26 cellular contexts compared by ENCODE assay signal in the genomic region with DNA sequence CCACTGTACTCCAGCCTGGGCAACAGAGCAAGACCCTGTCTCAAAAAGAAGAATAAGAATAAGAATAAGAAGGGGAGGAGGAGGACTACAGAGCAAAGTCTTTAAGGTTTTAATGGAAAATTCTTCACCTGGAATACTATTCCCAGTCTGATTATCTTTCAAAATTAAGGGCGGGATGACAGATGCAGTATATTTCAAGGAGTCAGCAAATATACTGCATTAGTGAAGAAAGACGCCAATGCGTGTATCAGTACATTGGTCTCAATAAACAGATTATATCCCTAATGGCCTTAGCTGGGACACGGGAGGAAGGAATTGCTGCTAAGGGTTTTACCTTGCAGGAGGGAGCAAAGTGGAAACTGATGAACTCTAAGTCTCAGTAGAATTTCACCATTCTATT. TPM values are rescaled to one million over a fixed set of nuclear protein-coding genes. Genes with fewer than 3 reads are reported as not detected.
DNase-seq lines count a peak whose midpoint lies in the region; ATAC-seq, FAIRE-seq and TF ChIP-seq lines count a peak whose summit lies in the region.
"Had no signal": no experiment of that assay in that cellular context is flagged by ENCODE, and none has a peak within 500 bp of the region (broad histone marks: within the 10 kb centered on the region; RNA-seq: fewer than 3 reads in every experiment).

No MANE protein-coding gene starts in this region.

- peaks cover 10% of the 10 kb centered on the region for H3K9me3 Mint-ChIP-seq in activated naive CD4-positive, alpha-beta T cell treated with anti-CD3 and anti-CD28 coated beads for 36 hours

- H4K8ac ChIP-seq in trophoblast cell (ENCODE audit: low read depth, low read length) = no peak overlapping the region

- no peak overlapping the region for H3K18ac ChIP-seq in trophoblast cell (ENCODE audit: low read length)

- no peak overlapping the region for H3K27ac ChIP-seq in HepG2 (ENCODE audit: extremely low read length, insufficient read depth, low read length)
- H3K27ac ChIP-seq in right lobe of liver = no peak overlapping the region
- H3K27ac ChIP-seq in K562 (ENCODE audit: extremely low read depth, low read depth, low read length) = no peak overlapping the region
- H3K27ac ChIP-seq in trophoblast cell (ENCODE audit: low read depth, low read length) = no peak overlapping the region
- H3K27ac ChIP-seq: 22Rv1, BLaER1 had no signal

- CTCF ChIA-PET in HepG2 (lab: Yijun Ruan, JAX; ENCODE audit: low intra/inter-chr PET ratio, low total read pairs) = no interaction called here
- CTCF ChIA-PET in K562 (lab: Yijun Ruan, JAX; ENCODE audit: low intra/inter-chr PET ratio) = no interaction called here
- CTCF ChIA-PET in activated naive CD4-positive, alpha-beta T cell treated with anti-CD3 and anti-CD28 coated beads for 36 hours (lab: Charles Lee) = no interaction called here

- ATAC-seq in HepG2 (no peak), right lobe of liver (no peak), K562 (no peak), HG02678 (IDR thresholded peaks at IDR 0.05; ENCODE audit: unreplicated experiment) (no peak)
- ATAC-seq: GM12878 had no signal

- no peak overlapping the region for H4K12ac ChIP-seq in trophoblast cell (ENCODE audit: low read depth, low read length)

- H3K4me3 Mint-ChIP-seq in activated naive CD4-positive, alpha-beta T cell treated with anti-CD3 and anti-CD28 coated beads for 36 hours = no peak overlapping the region
- H3K4me3 Mint-ChIP-seq: CD14-positive monocyte; CD4-positive, alpha-beta memory T cell; CD4-positive, CD25-positive, alpha-beta regulatory T cell; CD8-positive, alpha-beta memory T cell had no signal

- H3K79me1 ChIP-seq in trophoblast cell (ENCODE audit: low read length) = no peaks in the 10 kb centered on the region

- H3K9me1 ChIP-seq in K562 (ENCODE audit: control insufficient read depth, insufficient read depth, low read length) = no peaks in the 10 kb centered on the region

- H2AK5ac ChIP-seq in trophoblast cell (ENCODE audit: low read length) = no peak overlapping the region

- peaks cover 0 to 5% of the 10 kb centered on the region in 2 experiments; a peak in 2 of 5 replicates for H3K27me3 ChIP-seq in HepG2 (ENCODE audit: control insufficient read depth in 1 of 2, insufficient read depth in 2 of 2, low read length in 2 of 2)
- H3K27me3 ChIP-seq in right lobe of liver = no peaks in the 10 kb centered on the region
- H3K27me3 ChIP-seq in K562 (ENCODE audit: control insufficient read depth in 2 of 2, insufficient read depth in 2 of 2, low read length in 2 of 2) = peaks cover 8 to 11% of the 10 kb centered on the region in 2 experiments; a peak in 4 of 5 replicates
- no peaks in the 10 kb centered on the region for H3K27me3 ChIP-seq in trophoblast cell (ENCODE audit: insufficient read depth, low read length)
- H3K27me3 ChIP-seq: BE2C, BLaER1 had no signal

- 13% methylated on average over 4 of the region's 4 CpGs for WGBS in HepG2 (ENCODE audit: low lambda C conversion rate)
- WGBS in right lobe of liver (ENCODE audit: insufficient coverage, low coverage, low lambda C conversion rate, missing lambda C conversion rate) = 76% methylated on average over 4 of the region's 4 CpGs
- 0% methylated on average over 4 of the region's 4 CpGs for WGBS in K562 (ENCODE audit: insufficient coverage, low coverage, missing lambda C conversion rate)
- WGBS in trophoblast cell (ENCODE audit: extremely low coverage, insufficient coverage, insufficient read length) = no CpG with 5 or more reads among the region's 4 CpGs

- H3K27me3 Mint-ChIP-seq in activated naive CD4-positive, alpha-beta T cell treated with anti-CD3 and anti-CD28 coated beads for 36 hours (ENCODE audit: low read depth) = no peaks in the 10 kb centered on the region

- no peak overlapping the region for H3K4ac ChIP-seq in trophoblast cell (ENCODE audit: low read depth, low read length)

- H3K36me3 Mint-ChIP-seq in activated naive CD4-positive, alpha-beta T cell treated with anti-CD3 and anti-CD28 coated beads for 36 hours (ENCODE audit: low read depth) = no peaks in the 10 kb centered on the region
- H3K36me3 Mint-ChIP-seq: CD14-positive monocyte; CD4-positive, CD25-positive, alpha-beta regulatory T cell; CD8-positive, alpha-beta memory T cell had no signal

- no peak for FAIRE-seq in HepG2 (lab: Jason Lieb, UNC)
- no peak for FAIRE-seq in K562 (lab: Jason Lieb, UNC)
- FAIRE-seq: GM12878, GM12892, GM18507 had no signal

- no peak overlapping the region for H3K9ac ChIP-seq in HepG2 (ENCODE audit: insufficient read depth, low read depth, low read length)
- H3K9ac ChIP-seq in K562 (ENCODE audit: insufficient read depth in 1 of 2, low read depth in 2 of 2, low read length in 2 of 2) = no peak overlapping the region
- H3K9ac ChIP-seq in trophoblast cell (ENCODE audit: low read length) = peak overlapping the region; percentile 25
- H3K9ac ChIP-seq: BLaER1 had no signal

- POLR2A ChIA-PET in HepG2 (lab: Yijun Ruan, JAX) = no interaction called here
- POLR2A ChIA-PET in K562 (lab: Yijun Ruan, JAX) = interaction anchor here (0.7 kb wide), 1 partner anchor 122 kb away, joined by 3 read pairs; a partner anchor contains a TSS

- no peak overlapping the region for H3K14ac ChIP-seq in trophoblast cell (ENCODE audit: low read length)

- in situ Hi-C loops in HepG2 (cut with HindIII; ENCODE audit: extremely low pct_ligation_motif_present, low pct_unique_long_range_greater_than_20kb) (no loop called here), K562 (cut with MboI) (no loop called here)

- no peak overlapping the region for H2BK12ac ChIP-seq in trophoblast cell (ENCODE audit: low read length)

- H4K91ac ChIP-seq in trophoblast cell (ENCODE audit: low read depth, low read length) = no peak overlapping the region

- TF ChIP-seq RAD21 in HepG2 (CRISPR knock-in tag; IDR thresholded peaks at IDR 0.05) (no peak), K562 (CRISPR knock-in tag; conservative IDR thresholded peaks at IDR 0.05 in 1 of 2, IDR thresholded peaks at IDR 0.05 in 1 of 2) (no peak)

- H3K27ac Mint-ChIP-seq in activated naive CD4-positive, alpha-beta T cell treated with anti-CD3 and anti-CD28 coated beads for 36 hours = no peak overlapping the region
- H3K27ac Mint-ChIP-seq: CD14-positive monocyte; CD4-positive, alpha-beta memory T cell; CD4-positive, CD25-positive, alpha-beta regulatory T cell; CD8-positive, alpha-beta memory T cell had no signal

- TF ChIP-seq EP300 in HepG2 (IDR thresholded peaks at IDR 0.05; ENCODE audit: low read depth in 2 of 2, low read length in 2 of 2) (no peak), HepG2 (CRISPR knock-in tag; IDR thresholded peaks at IDR 0.05; ENCODE audit: borderline replicate concordance) (no peak), K562 (IDR thresholded peaks at IDR 0.05; ENCODE audit: low read length) (no peak)

- no peak for TF ChIP-seq CTCF in HepG2 (CRISPR knock-in tag; IDR thresholded peaks at IDR 0.05)
- no peak for TF ChIP-seq CTCF in right lobe of liver (IDR thresholded peaks at IDR 0.05)
- TF ChIP-seq CTCF in K562 (IDR thresholded peaks at IDR 0.05 in 2 of 3, conservative IDR thresholded peaks at IDR 0.05 in 1 of 3; ENCODE audit: insufficient read depth in 2 of 3, low read depth in 1 of 3, low read length in 3 of 3) = no peak

- H3K36me3 ChIP-seq in HepG2 (replicated peaks in 1 of 2; ENCODE audit: control insufficient read depth in 1 of 2, insufficient read depth in 2 of 2, low read length in 2 of 2) (no peaks in the 10 kb centered on the region), right lobe of liver (no peaks in the 10 kb centered on the region), K562 (ENCODE audit: control insufficient read depth, insufficient read depth, low read length) (no peaks in the 10 kb centered on the region), trophoblast cell (ENCODE audit: control insufficient read depth in 1 of 2, insufficient read depth in 2 of 2, low read length in 2 of 2) (no peaks in the 10 kb centered on the region)
- H3K36me3 ChIP-seq: BE2C, BLaER1 had no signal

- H3K4me1 Mint-ChIP-seq in activated naive CD4-positive, alpha-beta T cell treated with anti-CD3 and anti-CD28 coated beads for 36 hours (ENCODE audit: low read depth) = no peaks in the 10 kb centered on the region
- H3K4me1 Mint-ChIP-seq: CD14-positive monocyte; CD4-positive, alpha-beta memory T cell; CD4-positive, CD25-positive, alpha-beta regulatory T cell; CD8-positive, alpha-beta memory T cell had no signal

- H3K9me3 ChIP-seq in HepG2 (ENCODE audit: low read length) = peaks cover 4% of the 10 kb centered on the region; the same call in 1 of the 2 replicates
- H3K9me3 ChIP-seq in right lobe of liver = peaks cover 0 to 3% (median 0%) of the 10 kb centered on the region in 4 donors
- no peaks in the 10 kb centered on the region for H3K9me3 ChIP-seq in K562 (replicated peaks; ENCODE audit: control insufficient read depth, insufficient read depth, low read depth, low read length)
- peaks cover 6% of the 10 kb centered on the region for H3K9me3 ChIP-seq in trophoblast cell (ENCODE audit: insufficient read depth, low read depth, low read length)
- H3K9me3 ChIP-seq: BE2C had no signal

- BruUV-seq in HepG2 (replicated peaks; lab: Mats Ljungman, UMichigan) = no TSS peak
- no TSS peak for BruUV-seq in K562 (replicated peaks; lab: Mats Ljungman, UMichigan)

- H2AFZ ChIP-seq in HepG2 (ENCODE audit: low read length) (no peak overlapping the region), K562 (ENCODE audit: low read depth, low read length) (no peak overlapping the region), trophoblast cell (ENCODE audit: insufficient read depth, low read length, poor library complexity) (no peak overlapping the region)

- H3K4me2 ChIP-seq in HepG2 (ENCODE audit: low read depth, low read length) (no peak overlapping the region), K562 (ENCODE audit: insufficient read depth, low read length) (no peak overlapping the region), trophoblast cell (ENCODE audit: low read length) (no peak overlapping the region)
- H3K4me2 ChIP-seq: BLaER1 had no signal

- DNase-seq in HepG2 (ENCODE audit: low spot score) (no peak), right lobe of liver (no peak), K562 (ENCODE audit: extremely low read depth in 1 of 4, low spot score in 3 of 4) (no peak), trophoblast cell (no peak)
- DNase-seq in activated naive CD4-positive, alpha-beta T cell treated with anti-CD3 and anti-CD28 coated beads for 36 hours = no peak
- DNase-seq: ACHN; BE2C; C1 segment of cervical spinal cord; CD4-positive, alpha-beta memory T cell; CD4-positive, CD25-positive, alpha-beta regulatory T cell; CD8-positive, alpha-beta memory T cell; COR-L47; DMS 273 treated with DMSO at 0.1 percent for 48 hours; DMS153; DMS53; DMS79; DND-41; EL; GDM1 had no signal

- no peaks in the 10 kb centered on the region for H4K20me1 ChIP-seq in HepG2 (ENCODE audit: insufficient read depth, low read length)
- no peaks in the 10 kb centered on the region for H4K20me1 ChIP-seq in K562 (replicated peaks; ENCODE audit: control insufficient read depth, insufficient read depth, low read length)
- H4K20me1 ChIP-seq: BLaER1 had no signal

- no peak for TF ChIP-seq POLR2A in HepG2 (IDR thresholded peaks at IDR 0.05; ENCODE audit: insufficient read depth in 1 of 2, low read depth in 2 of 2, low read length in 2 of 2)
- no peak for TF ChIP-seq POLR2A in right lobe of liver (IDR thresholded peaks at IDR 0.05)
- TF ChIP-seq POLR2A in K562 (conservative IDR thresholded peaks at IDR 0.05) = no peak

- no peak overlapping the region for H2BK5ac ChIP-seq in trophoblast cell (ENCODE audit: low read depth, low read length, poor library complexity)

- no peak overlapping the region for H2BK120ac ChIP-seq in trophoblast cell (ENCODE audit: insufficient read depth, low read length, poor library complexity)

- H3K4me1 ChIP-seq in HepG2 (ENCODE audit: insufficient read depth, low read length) (no peaks in the 10 kb centered on the region), right lobe of liver (no peaks in the 10 kb centered on the region), K562 (replicated peaks in 1 of 2; ENCODE audit: control insufficient read depth in 2 of 2, insufficient read depth in 2 of 2, low read length in 2 of 2) (no peaks in the 10 kb centered on the region), trophoblast cell (ENCODE audit: control insufficient read depth in 1 of 2, insufficient read depth in 2 of 2, low read length in 2 of 2) (no peaks in the 10 kb centered on the region)
- H3K4me1 ChIP-seq: BE2C, BLaER1 had no signal

- H3K79me2 ChIP-seq in HepG2 (ENCODE audit: insufficient read depth, low read length) (no peaks in the 10 kb centered on the region), K562 (ENCODE audit: control insufficient read depth, insufficient read depth, low read length) (no peaks in the 10 kb centered on the region), trophoblast cell (ENCODE audit: control insufficient read depth, insufficient read depth, low read length, poor library complexity) (no peaks in the 10 kb centered on the region)

- intact Hi-C loops in HepG2 (cut with micrococcal nuclease; ENCODE audit: unreplicated experiment) (no loop called here), right lobe of liver (cut with DNase I) (no loop called here), K562 (cut with micrococcal nuclease) (no loop called here)
- intact Hi-C loops in activated naive CD4-positive, alpha-beta T cell treated with anti-CD3 and anti-CD28 coated beads for 36 hours (cut with micrococcal nuclease) = no loop called here

- H3K4me3 ChIP-seq in HepG2 (replicated peaks in 1 of 3; ENCODE audit: insufficient read depth in 1 of 3, low read depth in 2 of 3, low read length in 3 of 3) (no peak overlapping the region), right lobe of liver (no peak overlapping the region), K562 (no peak overlapping the region), trophoblast cell (ENCODE audit: low read depth, low read length) (no peak overlapping the region)
- H3K4me3 ChIP-seq: BLaER1, GM12878 had no signal

- H3K23ac ChIP-seq in trophoblast cell (ENCODE audit: low read length) = no peak overlapping the region

RNA-seq across cellular contexts. Expression of a gene that starts 54.1 kb away (rescaled TPM):
- total RNA-seq in HepG2 (2016; rRNA removed; fragmentation: Illumina TruSeq; extraction: Trizol) (332 and 370 TPM in 2 replicates), right lobe of liver (10 to 100 TPM; 25.2 to 82.8 (median 42.8) TPM), K562 (2014; rRNA removed) (303 and 310 TPM in 2 replicates), K562 (2014; rRNA removed; fragmentation: Illumina TruSeq; extraction: Trizol) (269 and 303 TPM in 2 replicates), K562 (2015; rRNA removed; fragmentation: Illumina TruSeq; extraction: Trizol) (305 TPM in 2 replicates), K562 (2021) (188 and 196 TPM in 2 replicates)
- 232 and 234 TPM in 2 replicates for total RNA-seq in HepG2 (2016; cell fraction: cytosol; rRNA removed; fragmentation: Illumina TruSeq; extraction: Trizol; ENCODE audit: low read depth)
- total RNA-seq in HepG2 (2016; cell fraction: insoluble cytoplasmic fraction; rRNA removed; fragmentation: Illumina TruSeq; extraction: Trizol) = 325 and 382 TPM in 2 replicates
- 226 and 239 TPM in 2 replicates for total RNA-seq in HepG2 (2016; cell fraction: membrane; rRNA removed; fragmentation: Illumina TruSeq; extraction: Trizol)
- total RNA-seq in HepG2 (2016; cell fraction: nucleus; rRNA removed; fragmentation: Illumina TruSeq; extraction: Trizol) = 122 and 134 TPM in 2 replicates
- polyA plus RNA-seq in HepG2 (2011; rRNA removed) (55.6 and 56.3 TPM in 2 replicates), K562 (2011; rRNA removed) (88.3 and 122 TPM in 2 replicates), K562 (2014; fragmentation: Illumina TruSeq; extraction: Trizol) (308 and 322 TPM in 2 replicates), K562 (2014; fragmentation: Nextera tagmentation; extraction: Ambion mirVana) (100 to 1,000 TPM; 136 to 185 TPM), K562 (2014; rRNA removed) (279 and 322 TPM in 2 replicates)
- polyA plus RNA-seq in HepG2 (2011; cell fraction: cytosol; rRNA removed) = 69.0 and 71.6 TPM in 2 replicates
- polyA plus RNA-seq in HepG2 (2011; cell fraction: nucleus; rRNA removed) = 45.1 and 62.3 TPM in 2 replicates
- 101 and 148 TPM in 2 replicates for polyA plus RNA-seq in HepG2 (2012)
- polyA plus RNA-seq in HepG2 (2016; cell fraction: cytosol; fragmentation: Illumina TruSeq; extraction: Trizol; ENCODE audit: low read depth) = 204 and 221 TPM in 2 replicates
- 280 and 285 TPM in 2 replicates for polyA plus RNA-seq in HepG2 (2016; cell fraction: insoluble cytoplasmic fraction; fragmentation: Illumina TruSeq; extraction: Trizol; ENCODE audit: low read depth)
- 167 and 189 TPM in 2 replicates for polyA plus RNA-seq in HepG2 (2016; cell fraction: membrane; fragmentation: Illumina TruSeq; extraction: Trizol; ENCODE audit: low read depth)
- polyA plus RNA-seq in HepG2 (2016; cell fraction: nucleus; fragmentation: Illumina TruSeq; extraction: Trizol; ENCODE audit: insufficient read depth, low read depth) = 174 and 195 TPM in 2 replicates
- polyA minus RNA-seq in HepG2 (2011; rRNA and poly(A)+ RNA removed; ENCODE audit: low replicate concordance) = 9.5 and 13.1 TPM in 2 replicates
- polyA minus RNA-seq in HepG2 (2011; cell fraction: cytosol; rRNA and poly(A)+ RNA removed) = 36.5 and 37.9 TPM in 2 replicates
- polyA minus RNA-seq in HepG2 (2011; cell fraction: nucleus; rRNA and poly(A)+ RNA removed) = 27.3 and 34.2 TPM in 2 replicates
- 45.7 and 91.9 TPM in 2 replicates for total RNA-seq in K562 (2011; cell fraction: chromatin; rRNA removed; ENCODE audit: low replicate concordance)
- 29.2 and 32.2 TPM in 2 replicates for total RNA-seq in K562 (2011; cell fraction: nucleolus; rRNA removed)
- total RNA-seq in K562 (2011; cell fraction: nucleoplasm; rRNA removed) = 60.5 and 91.6 TPM in 2 replicates
- polyA plus RNA-seq in K562 (2011; cell fraction: cytosol; rRNA removed) = 55.9 and 73.1 TPM in 2 replicates
- 87.4 and 131 TPM in 2 replicates for polyA plus RNA-seq in K562 (2011; cell fraction: nucleus; rRNA removed)
- polyA plus RNA-seq in K562 (2012) = 161 and 381 TPM in 2 replicates
- 42.9 and 46.1 TPM in 2 replicates for polyA minus RNA-seq in K562 (2011; rRNA and poly(A)+ RNA removed)
- 39.9 and 64.4 TPM in 2 replicates for polyA minus RNA-seq in K562 (2011; cell fraction: cytosol; rRNA and poly(A)+ RNA removed)
- polyA minus RNA-seq in K562 (2011; cell fraction: nucleus; rRNA and poly(A)+ RNA removed) = 17.5 and 34.4 TPM in 2 replicates
- 203 and 204 TPM in 2 replicates for polyA plus RNA-seq in trophoblast cell (2013)
- 100 to 1,000 TPM; 233 to 242 TPM for total RNA-seq in activated naive CD4-positive, alpha-beta T cell treated with anti-CD3 and anti-CD28 coated beads for 36 hours
